13 cellular contexts compared by ENCODE assay signal in genomic region chr6:158808442-158808833, GRCh38. TPM values are rescaled to one million over a fixed set of nuclear protein-coding genes. Genes with fewer than 3 reads are reported as not detected.
DNase-seq lines count a peak whose midpoint lies in the region; ATAC-seq, FAIRE-seq and TF ChIP-seq lines count a peak whose summit lies in the region.
"Had no signal": no experiment of that assay in that cellular context is flagged by ENCODE, and none has a peak within 500 bp of the region (broad histone marks: within the 10 kb centered on the region; RNA-seq: fewer than 3 reads in every experiment).

No MANE protein-coding gene starts in this region.

- H3K4me3 ChIP-seq in GM12865 (ENCODE audit: low read depth, low read length): peak overlapping the region; percentile 30
- H3K4me3 ChIP-seq: heart left ventricle had no signal

- H3K27ac ChIP-seq in CD4-positive, alpha-beta T cell (ENCODE audit: low read depth, low read length): no peak overlapping the region

- POLR2A ChIA-PET in CD4-positive, alpha-beta T cell (lab: Charles Lee): interaction anchor here (0.7 to 7.4 kb wide), 4 partner anchors 11 to 60 kb away, joined by 3 to 71 read pairs (median 7); partner anchors contain the start of gene EZR
- POLR2A ChIA-PET in activated CD4-positive, alpha-beta memory T cell treated with anti-CD3 and anti-CD28 coated beads for 36 hours (lab: Charles Lee): interaction anchor here (1.5 to 1.6 kb wide), 2 partner anchors 9 to 62 kb away, joined by 3 to 4 read pairs; no protein-coding TSS in a partner anchor

- in situ Hi-C loops in ACHN (cut with HindIII; ENCODE audit: low pct_ligation_motif_present, low pct_unique_long_range_greater_than_20kb, low sequenced_read_pairs): no loop called here

- TF ChIP-seq CTCF in CD4-positive, alpha-beta T cell (IDR thresholded peaks at IDR 0.05): no peak
- TF ChIP-seq CTCF in GM12865 (IDR thresholded peaks at IDR 0.05; ENCODE audit: insufficient read depth, low read depth, low read length, missing control alignments): no peak

- peak overlapping the region; percentile 60 for H3K4me3 Mint-ChIP-seq in CD4-positive, alpha-beta T cell
- H3K4me3 Mint-ChIP-seq in activated CD4-positive, alpha-beta memory T cell treated with anti-CD3 and anti-CD28 coated beads for 36 hours: no peak overlapping the region
- peak overlapping the region; percentile 64 for H3K4me3 Mint-ChIP-seq in memory B cell
- H3K4me3 Mint-ChIP-seq: activated naive CD4-positive, alpha-beta T cell treated with anti-CD3 and anti-CD28 coated beads for 36 hours had no signal

- peak overlapping the region; percentile 82 for H3K27ac Mint-ChIP-seq in CD4-positive, alpha-beta T cell
- peak overlapping the region; percentile 14 for H3K27ac Mint-ChIP-seq in activated CD4-positive, alpha-beta memory T cell treated with anti-CD3 and anti-CD28 coated beads for 36 hours
- H3K27ac Mint-ChIP-seq in memory B cell: peak overlapping the region; percentile 98
- H3K27ac Mint-ChIP-seq: activated naive CD4-positive, alpha-beta T cell treated with anti-CD3 and anti-CD28 coated beads for 36 hours had no signal

- no peak for ATAC-seq in CD4-positive, alpha-beta T cell (ENCODE audit: poor library complexity)
- peak; percentile 3 for ATAC-seq in memory B cell (ENCODE audit: low read depth)
- ATAC-seq in HG02884 (IDR thresholded peaks at IDR 0.05; ENCODE audit: unreplicated experiment): no peak

- H3K9me3 Mint-ChIP-seq in CD4-positive, alpha-beta T cell: no peaks in the 10 kb centered on the region
- H3K9me3 Mint-ChIP-seq in activated CD4-positive, alpha-beta memory T cell treated with anti-CD3 and anti-CD28 coated beads for 36 hours: no peaks in the 10 kb centered on the region
- H3K9me3 Mint-ChIP-seq in memory B cell: peaks cover 3% of the 10 kb centered on the region
- H3K9me3 Mint-ChIP-seq: activated naive CD4-positive, alpha-beta T cell treated with anti-CD3 and anti-CD28 coated beads for 36 hours had no signal

- DNase-seq in CD4-positive, alpha-beta T cell: no peak
- DNase-seq in GM12865 (ENCODE audit: low read depth): no peak
- no peak for DNase-seq in activated CD4-positive, alpha-beta memory T cell treated with anti-CD3 and anti-CD28 coated beads for 36 hours
- no peak for DNase-seq in memory B cell (ENCODE audit: low spot score in 2 of 2)
- DNase-seq in ACHN: no peak
- no peak for DNase-seq in RCC 7860 (ENCODE audit: low spot score)
- DNase-seq in DMS 273 (lab: John Stamatoyannopoulos, UW; ENCODE audit: unreplicated experiment): no peak
- DNase-seq: activated naive CD4-positive, alpha-beta T cell treated with anti-CD3 and anti-CD28 coated beads for 36 hours; cortex of kidney; heart left ventricle; NCI-H187 treated with DMSO at 0.1 percent for 48 hours had no signal

- no peaks in the 10 kb centered on the region for H3K9me3 ChIP-seq in CD4-positive, alpha-beta T cell (ENCODE audit: control insufficient read depth, low read length)
- H3K9me3 ChIP-seq: heart left ventricle had no signal

- H3K27me3 Mint-ChIP-seq in CD4-positive, alpha-beta T cell: no peaks in the 10 kb centered on the region
- H3K27me3 Mint-ChIP-seq in activated CD4-positive, alpha-beta memory T cell treated with anti-CD3 and anti-CD28 coated beads for 36 hours: no peaks in the 10 kb centered on the region
- H3K27me3 Mint-ChIP-seq in memory B cell: no peaks in the 10 kb centered on the region

- CTCF ChIA-PET in CD4-positive, alpha-beta T cell (lab: Charles Lee): interaction anchor here (0.6 to 1.4 kb wide), 4 partner anchors 15 to 29 kb away, joined by 3 to 5 read pairs (median 3); no protein-coding TSS in a partner anchor
- CTCF ChIA-PET in activated CD4-positive, alpha-beta memory T cell treated with anti-CD3 and anti-CD28 coated beads for 36 hours (lab: Charles Lee): interaction anchor here (0.9 to 1.9 kb wide), 4 partner anchors 15 to 296 kb away, joined by 3 to 4 read pairs (median 3); no protein-coding TSS in a partner anchor

- peaks cover 99% of the 10 kb centered on the region for H3K4me1 Mint-ChIP-seq in CD4-positive, alpha-beta T cell (ENCODE audit: low read depth)
- H3K4me1 Mint-ChIP-seq in activated CD4-positive, alpha-beta memory T cell treated with anti-CD3 and anti-CD28 coated beads for 36 hours (ENCODE audit: low read depth): peaks cover 96% of the 10 kb centered on the region
- peaks cover 78% of the 10 kb centered on the region for H3K4me1 Mint-ChIP-seq in memory B cell

- intact Hi-C loops in CD4-positive, alpha-beta T cell (cut with DNase I, micrococcal nuclease): no loop called here
- intact Hi-C loops in activated CD4-positive, alpha-beta memory T cell treated with anti-CD3 and anti-CD28 coated beads for 36 hours (cut with micrococcal nuclease): no loop called here

- no peak for FAIRE-seq in RCC 7860 (lab: Jason Lieb, UNC)
- FAIRE-seq: HTR-8/SVneo had no signal

- no peaks in the 10 kb centered on the region for H3K27me3 ChIP-seq in CD4-positive, alpha-beta T cell (ENCODE audit: control insufficient read depth, insufficient read depth, low read length)
- H3K27me3 ChIP-seq: heart left ventricle had no signal

- peaks cover 70% of the 10 kb centered on the region for H3K36me3 Mint-ChIP-seq in CD4-positive, alpha-beta T cell (ENCODE audit: low read depth)
- H3K36me3 Mint-ChIP-seq in activated CD4-positive, alpha-beta memory T cell treated with anti-CD3 and anti-CD28 coated beads for 36 hours: peaks cover 69% of the 10 kb centered on the region
- peaks cover 36% of the 10 kb centered on the region for H3K36me3 Mint-ChIP-seq in memory B cell

RNA-seq across cellular contexts. Expression of gene EZR, which starts 10.7 kb away (rescaled TPM):
- total RNA-seq in CD4-positive, alpha-beta T cell: 100 to 1,000 TPM; 434 to 449 TPM
- 100 to 1,000 TPM; 255 to 256 TPM for total RNA-seq in activated CD4-positive, alpha-beta memory T cell treated with anti-CD3 and anti-CD28 coated beads for 36 hours

Comparison
In these comparisons a context has a peak if more than half of its experiments do, and no peak if none do; other contexts are left out.
1. H3K27ac Mint-ChIP-seq: peak in every context shown above with its lines; median percentile 98 in memory B cell; 82 in CD4-positive, alpha-beta T cell; 14 in activated CD4-positive, alpha-beta memory T cell treated with anti-CD3 and anti-CD28 coated beads for 36 hours.